Comparison of ENCODE assay signal across 18 cellular contexts in genomic region chr5:179115845-179116524, GRCh38.
"Had no signal": no experiment of that assay in that cellular context is flagged by ENCODE, and none has a peak within 500 bp of the region (broad histone marks: within the 10 kb centered on the region; RNA-seq: fewer than 3 reads in every experiment).

No MANE protein-coding gene starts in this region.

- ATAC-seq: foreskin keratinocyte; left ventricle myocardium superior; natural killer cell; stimulated activated naive CD8-positive, alpha-beta T cell treated with anti-CD3 and anti-CD28 coated beads, Interleukin-15, Interleukin-2, amounts not matched to agents 100 U/mL and 50 U/mL, for 24 hours; T-helper 17 cell had no signal

- H3K9ac ChIP-seq: parathyroid adenoma had no signal

- H3K4me3 Mint-ChIP-seq: activated naive CD8-positive, alpha-beta T cell treated with anti-CD3 and anti-CD28 coated beads for 36 hours; natural killer cell; T-helper 17 cell had no signal

- H3K36me3 Mint-ChIP-seq: activated naive CD8-positive, alpha-beta T cell treated with anti-CD3 and anti-CD28 coated beads for 36 hours; natural killer cell had no signal

- H3K4me1 Mint-ChIP-seq: activated naive CD8-positive, alpha-beta T cell treated with anti-CD3 and anti-CD28 coated beads for 36 hours; natural killer cell; T-helper 17 cell had no signal

- H3K27me3 Mint-ChIP-seq: T-helper 17 cell had no signal

- H3K27ac ChIP-seq: cardiac muscle cell, dorsolateral prefrontal cortex, epithelial cell of prostate, foreskin keratinocyte, hepatocyte, parathyroid adenoma, suprapubic skin, VCaP had no signal

- H3K4me3 ChIP-seq: cardiac muscle cell, dorsolateral prefrontal cortex, hepatocyte, suprapubic skin had no signal

- DNase-seq: activated CD4-positive, alpha-beta T cell treated with anti-CD3 and anti-CD28 coated beads for 1 hour; activated CD8-positive, alpha-beta memory T cell treated with anti-CD3 and anti-CD28 coated beads for 24 hours; activated naive CD8-positive, alpha-beta T cell treated with anti-CD3 and anti-CD28 coated beads for 36 hours; amniotic stem cell; foreskin keratinocyte; left ventricle myocardium superior; mesendoderm; natural killer cell; stimulated activated naive CD8-positive, alpha-beta T cell treated with anti-CD3 and anti-CD28 coated beads, Interleukin-15, Interleukin-2, amounts not matched to agents 100 U/mL and 50 U/mL, for 24 hours; T-helper 17 cell; trophoblast cell had no signal

- H3K4me1 ChIP-seq: foreskin keratinocyte, parathyroid adenoma, suprapubic skin had no signal

- H3K27me3 ChIP-seq: cardiac muscle cell, dorsolateral prefrontal cortex, foreskin keratinocyte, hepatocyte, suprapubic skin had no signal

- H3K36me3 ChIP-seq: cardiac muscle cell had no signal

- H3K27ac Mint-ChIP-seq: activated naive CD8-positive, alpha-beta T cell treated with anti-CD3 and anti-CD28 coated beads for 36 hours; natural killer cell; T-helper 17 cell had no signal
